Comparison of ENCODE assay signal across 29 cellular contexts in genomic region chr18:44502790-44503189, GRCh38.
DNase-seq lines count a peak whose midpoint lies in the region; FAIRE-seq and TF ChIP-seq lines count a peak whose summit lies in the region.
"Had no signal": no experiment of that assay in that cellular context is flagged by ENCODE, and none has a peak within 500 bp of the region (broad histone marks: within the 10 kb centered on the region; RNA-seq: fewer than 3 reads in every experiment).

No MANE protein-coding gene starts in this region.

- intact Hi-C loops in dendritic cell treated with granulocyte-macrophage colony-stimulating factor and Interleukin-4, amounts not matched to agents 40 ng/mL and 50 ng/mL, for 4 days (cut with micrococcal nuclease) = no loop called here
- intact Hi-C loops in prostate gland (cut with DNase I) = no loop called here

- H3K27me3 ChIP-seq in prostate gland (replicated peaks; ENCODE audit: insufficient read depth) = no peaks in the 10 kb centered on the region
- H3K27me3 ChIP-seq: BE2C, heart left ventricle, suprapubic skin had no signal

- H3K27ac ChIP-seq in prostate gland = no peak overlapping the region
- H3K27ac ChIP-seq: heart left ventricle, suprapubic skin had no signal

- H3K27ac Mint-ChIP-seq in dendritic cell treated with granulocyte-macrophage colony-stimulating factor and Interleukin-4, amounts not matched to agents 40 ng/mL and 50 ng/mL, for 4 days = peak overlapping the region; percentile 13
- H3K27ac Mint-ChIP-seq: activated CD4-positive, alpha-beta memory T cell treated with anti-CD3 and anti-CD28 coated beads for 36 hours; activated naive CD8-positive, alpha-beta T cell treated with anti-CD3 and anti-CD28 coated beads, Interleukin-2, amount 10 ng/mL, durations not matched to agents 7 days and 5 days; GM23338 had no signal

- H3K9me3 Mint-ChIP-seq in dendritic cell treated with granulocyte-macrophage colony-stimulating factor and Interleukin-4, amounts not matched to agents 40 ng/mL and 50 ng/mL, for 4 days = no peaks in the 10 kb centered on the region
- H3K9me3 Mint-ChIP-seq: activated CD4-positive, alpha-beta memory T cell treated with anti-CD3 and anti-CD28 coated beads for 36 hours; GM23338 had no signal

- no peak for TF ChIP-seq POLR2A in prostate gland (IDR thresholded peaks at IDR 0.05)

- H3K4me1 ChIP-seq in prostate gland (replicated peaks) = no peaks in the 10 kb centered on the region
- H3K4me1 ChIP-seq: BE2C, Caco-2, suprapubic skin had no signal

- no peak overlapping the region for H3K4me3 ChIP-seq in prostate gland
- H3K4me3 ChIP-seq: GM23338, heart left ventricle, suprapubic skin had no signal

- TF ChIP-seq CTCF in prostate gland (IDR thresholded peaks at IDR 0.05) = no peak

- FAIRE-seq in GM18507 (lab: Jason Lieb, UNC) (peak; percentile 41), RCC 7860 (lab: Jason Lieb, UNC) (no peak)
- FAIRE-seq: A204.1, GM12892, small intestine had no signal

- no peak overlapping the region for H3K4me3 Mint-ChIP-seq in dendritic cell treated with granulocyte-macrophage colony-stimulating factor and Interleukin-4, amounts not matched to agents 40 ng/mL and 50 ng/mL, for 4 days
- H3K4me3 Mint-ChIP-seq: activated CD4-positive, alpha-beta memory T cell treated with anti-CD3 and anti-CD28 coated beads for 36 hours; activated naive CD8-positive, alpha-beta T cell treated with anti-CD3 and anti-CD28 coated beads, Interleukin-2, amount 10 ng/mL, durations not matched to agents 7 days and 5 days; GM23338 had no signal

- H3K4me1 Mint-ChIP-seq in dendritic cell treated with granulocyte-macrophage colony-stimulating factor and Interleukin-4, amounts not matched to agents 40 ng/mL and 50 ng/mL, for 4 days (ENCODE audit: low read depth) = peaks cover 19% of the 10 kb centered on the region
- H3K4me1 Mint-ChIP-seq: GM23338 had no signal

- DNase-seq in Ammon's horn (ENCODE audit: low spot score) = peak; percentile 8
- DNase-seq in GM18507 (ENCODE audit: extremely low spot score, insufficient read length, low read depth) = no peak
- peak; percentile 73 for DNase-seq in MV-4-11 (lab: John Stamatoyannopoulos, UW)
- no peak for DNase-seq in cerebellar cortex (ENCODE audit: low spot score)
- no peak for DNase-seq in NCI-H510A treated with DMSO at 0.1 percent for 48 hours (lab: John Stamatoyannopoulos, UW)
- DNase-seq in prostate gland (ENCODE audit: low spot score) = no peak
- no peak for DNase-seq in RCC 7860 (ENCODE audit: low spot score)
- DNase-seq: activated CD4-positive, alpha-beta memory T cell treated with anti-CD3 and anti-CD28 coated beads for 36 hours; activated effector memory CD4-positive, alpha-beta T cell treated with Interleukin-2 at 50 U/mL for 16 hours; activated naive CD8-positive, alpha-beta T cell treated with anti-CD3 and anti-CD28 coated beads, Interleukin-2, amount 10 ng/mL, durations not matched to agents 7 days and 5 days; BE2C; Caco-2; cerebellar nuclear complex; DMS79; heart left ventricle; KG1; left colon; mesenchymal stem cell; NCI-H1694; NCI-H2171; NCI-H526; nucleus accumbens; small intestine; stimulated activated CD4-positive, alpha-beta T cell treated with anti-CD3 and anti-CD28 coated beads, Interleukin-2, amount 100 ng/mL, for 24 hours had no signal

- H3K9me3 ChIP-seq in prostate gland = no peaks in the 10 kb centered on the region
- H3K9me3 ChIP-seq: BE2C, Caco-2, heart left ventricle, suprapubic skin had no signal

- no peaks in the 10 kb centered on the region for H3K36me3 Mint-ChIP-seq in dendritic cell treated with granulocyte-macrophage colony-stimulating factor and Interleukin-4, amounts not matched to agents 40 ng/mL and 50 ng/mL, for 4 days (ENCODE audit: low read depth)
- H3K36me3 Mint-ChIP-seq: activated CD4-positive, alpha-beta memory T cell treated with anti-CD3 and anti-CD28 coated beads for 36 hours had no signal

- H3K27me3 Mint-ChIP-seq in dendritic cell treated with granulocyte-macrophage colony-stimulating factor and Interleukin-4, amounts not matched to agents 40 ng/mL and 50 ng/mL, for 4 days = no peaks in the 10 kb centered on the region
- H3K27me3 Mint-ChIP-seq: activated CD4-positive, alpha-beta memory T cell treated with anti-CD3 and anti-CD28 coated beads for 36 hours; activated naive CD8-positive, alpha-beta T cell treated with anti-CD3 and anti-CD28 coated beads, Interleukin-2, amount 10 ng/mL, durations not matched to agents 7 days and 5 days had no signal

- H3K36me3 ChIP-seq in prostate gland = no peaks in the 10 kb centered on the region
- H3K36me3 ChIP-seq: BE2C, heart left ventricle, suprapubic skin had no signal

Comparison
In these comparisons a context has a peak if more than half of its experiments do, and no peak if none do; other contexts are left out.
1. DNase-seq: peak in Ammon's horn (single experiment) and MV-4-11 (single experiment); none in GM18507 (single experiment), cerebellar cortex (single experiment), NCI-H510A treated with DMSO at 0.1 percent for 48 hours (single experiment), prostate gland (single experiment) and RCC 7860 (single experiment).